33 cellular contexts compared by ENCODE assay signal in the genomic region with DNA sequence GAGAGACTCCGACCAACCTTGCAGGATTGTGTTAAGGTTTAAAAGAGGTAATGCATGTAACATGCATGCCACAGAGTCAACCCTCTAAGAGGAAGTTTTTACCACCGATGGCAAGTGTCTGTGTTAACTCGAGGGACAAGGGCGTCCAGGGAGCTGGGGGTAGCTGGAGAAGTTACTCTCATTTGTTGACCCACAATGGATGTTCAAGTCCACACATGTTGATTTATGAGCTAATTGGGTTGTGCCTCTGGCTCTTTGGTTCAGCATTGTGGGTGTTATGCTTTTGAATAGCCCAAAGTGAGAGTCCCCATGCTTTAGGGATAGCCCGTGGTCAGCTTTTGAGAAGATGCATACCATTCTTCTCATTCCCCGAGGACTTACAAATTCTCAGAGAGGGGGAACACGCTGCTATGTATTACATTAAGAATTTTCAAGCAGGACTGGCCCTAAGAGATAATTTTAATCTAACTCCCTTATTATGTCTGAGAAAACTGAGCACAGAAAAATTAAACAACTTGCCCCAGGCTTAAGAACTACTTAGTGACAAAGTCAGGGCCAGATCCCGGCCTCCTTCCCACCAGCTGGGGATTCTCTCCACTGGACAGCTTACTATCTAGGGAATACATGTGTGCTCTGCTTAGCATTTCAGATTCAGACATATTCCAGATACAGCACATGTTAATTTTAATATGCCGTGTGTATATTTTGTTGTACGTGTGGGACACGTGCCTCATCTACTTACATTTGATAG. TPM values are rescaled to one million over a fixed set of nuclear protein-coding genes. Genes with fewer than 3 reads are reported as not detected.
DNase-seq lines count a peak whose midpoint lies in the region; ATAC-seq, FAIRE-seq and TF ChIP-seq lines count a peak whose summit lies in the region.
"Had no signal": no experiment of that assay in that cellular context is flagged by ENCODE, and none has a peak within 500 bp of the region (broad histone marks: within the 10 kb centered on the region; RNA-seq: fewer than 3 reads in every experiment).

No MANE protein-coding gene starts in this region.

- TF ChIP-seq EP300 in HepG2 (IDR thresholded peaks at IDR 0.05; ENCODE audit: low read depth in 2 of 2, low read length in 2 of 2): no peak
- TF ChIP-seq EP300 in HepG2 (CRISPR knock-in tag; IDR thresholded peaks at IDR 0.05; ENCODE audit: borderline replicate concordance): no peak

- no peak overlapping the region for H3K18ac ChIP-seq in mesenchymal stem cell (ENCODE audit: low read depth in 1 of 2, low read length in 2 of 2)

- POLR2A ChIA-PET in HepG2 (lab: Yijun Ruan, JAX): no interaction called here
- POLR2A ChIA-PET in OCI-LY7 (lab: Charles Lee): no interaction called here

- H2BK120ac ChIP-seq in mesenchymal stem cell (ENCODE audit: low read depth, low read length): no peak overlapping the region

- CTCF ChIA-PET in HepG2 (lab: Yijun Ruan, JAX; ENCODE audit: low intra/inter-chr PET ratio, low total read pairs) (no interaction called here), OCI-LY7 (lab: Charles Lee; ENCODE audit: unreplicated experiment) (interaction anchor here (0.7 kb wide), 1 partner anchor 1024 kb away, joined by 3 read pairs; no protein-coding TSS in a partner anchor)

- no peaks in the 10 kb centered on the region for H3K9me3 ChIP-seq in right lobe of liver
- no peaks in the 10 kb centered on the region for H3K9me3 ChIP-seq in HepG2 (ENCODE audit: low read length)
- no peaks in the 10 kb centered on the region for H3K9me3 ChIP-seq in mesenchymal stem cell (ENCODE audit: control insufficient read depth, low read length)
- no peaks in the 10 kb centered on the region for H3K9me3 ChIP-seq in OCI-LY7 (ENCODE audit: low read length)
- H3K9me3 ChIP-seq: BLaER1, left lung, psoas muscle, SJSA1 had no signal

- H2AFZ ChIP-seq in HepG2 (ENCODE audit: low read length) (no peak overlapping the region), mesenchymal stem cell (ENCODE audit: low read depth, low read length) (no peak overlapping the region), OCI-LY7 (ENCODE audit: low read length) (no peak overlapping the region)

- in situ Hi-C loops in HepG2 (cut with HindIII; ENCODE audit: extremely low pct_ligation_motif_present, low pct_unique_long_range_greater_than_20kb): no loop called here

- H4K20me1 ChIP-seq in HepG2 (ENCODE audit: insufficient read depth, low read length) (no peaks in the 10 kb centered on the region), OCI-LY7 (ENCODE audit: insufficient read depth, low read length) (no peaks in the 10 kb centered on the region)
- H4K20me1 ChIP-seq: BLaER1 had no signal

- H3K27ac ChIP-seq in right lobe of liver (peak overlapping the region in 2 of 3 donors; percentile 53 to 65), HepG2 (ENCODE audit: extremely low read length, insufficient read depth, low read length) (no peak overlapping the region), mesenchymal stem cell (ENCODE audit: low read length, poor library complexity, severe bottlenecking) (no peak overlapping the region), OCI-LY7 (ENCODE audit: low read depth, low read length, poor library complexity, severe bottlenecking) (no peak overlapping the region)
- H3K27ac ChIP-seq: BLaER1, left lung, psoas muscle, SJSA1 had no signal

- DNase-seq in right lobe of liver: no peak
- no peak for DNase-seq in HepG2 (ENCODE audit: low spot score)
- peak; percentile 21 for DNase-seq in bronchial epithelial cell (ENCODE audit: low read depth)
- peak; percentile 43 for DNase-seq in mesenchymal stem cell
- DNase-seq in OCI-LY7 (ENCODE audit: low spot score): no peak
- no peak for DNase-seq in NK-92 (lab: John Stamatoyannopoulos, UW; ENCODE audit: unreplicated experiment)
- DNase-seq in hypothalamus (lab: John Stamatoyannopoulos, UW): no peak
- no peak for DNase-seq in posterior cingulate gyrus
- DNase-seq: activated CD4-positive, alpha-beta T cell treated with anti-CD3 and anti-CD28 coated beads for 4 hours; activated naive CD4-positive, alpha-beta T cell treated with anti-CD3 and anti-CD28 coated beads for 36 hours; activated T-cell treated with anti-CD3 and anti-CD28 coated beads, Interleukin-2, amount 50 U/mL, for 4 hours; amygdala; Caco-2; cerebellar nuclear complex; DMS79 treated with DMSO at 0.1 percent for 48 hours; H9; Karpas-422; left lung; NCI-H187; NCI-H526; psoas muscle; small intestine; stimulated activated CD4-positive, alpha-beta T cell treated with anti-CD3 and anti-CD28 coated beads, Interleukin-2, amount 100 ng/mL, for 24 hours; T-helper 17 cell had no signal

- H3K23ac ChIP-seq in mesenchymal stem cell (ENCODE audit: low read length in 2 of 2): no peak overlapping the region

- no peaks in the 10 kb centered on the region for H3K9me2 ChIP-seq in OCI-LY7 (ENCODE audit: insufficient read depth, low read length)

- no peak for TF ChIP-seq POLR2A in right lobe of liver (IDR thresholded peaks at IDR 0.05)
- TF ChIP-seq POLR2A in HepG2 (IDR thresholded peaks at IDR 0.05; ENCODE audit: insufficient read depth in 1 of 2, low read depth in 2 of 2, low read length in 2 of 2): no peak

- H4K91ac ChIP-seq in mesenchymal stem cell (ENCODE audit: low read length): no peak overlapping the region

- H2BK5ac ChIP-seq in mesenchymal stem cell (ENCODE audit: low read depth, low read length, poor library complexity, severe bottlenecking): no peak overlapping the region

- no peak overlapping the region for H2BK12ac ChIP-seq in mesenchymal stem cell (ENCODE audit: low read length in 2 of 2)

- H3K4me3 ChIP-seq in right lobe of liver: no peak overlapping the region
- H3K4me3 ChIP-seq in HepG2 (replicated peaks in 1 of 3; ENCODE audit: insufficient read depth in 1 of 3, low read depth in 2 of 3, low read length in 3 of 3): no peak overlapping the region
- H3K4me3 ChIP-seq in bronchial epithelial cell (ENCODE audit: low read depth, low read length): no peak overlapping the region
- H3K4me3 ChIP-seq in mesenchymal stem cell (ENCODE audit: insufficient read depth in 1 of 2, low read depth in 1 of 2, low read length in 2 of 2): no peak overlapping the region
- no peak overlapping the region for H3K4me3 ChIP-seq in OCI-LY7 (ENCODE audit: low read depth, low read length, poor library complexity, severe bottlenecking)
- H3K4me3 ChIP-seq: BLaER1, left lung, psoas muscle, SJSA1 had no signal

- WGBS in right lobe of liver (ENCODE audit: insufficient coverage, low coverage, low lambda C conversion rate, missing lambda C conversion rate): 63% methylated on average over 11 of the region's 11 CpGs
- WGBS in HepG2 (ENCODE audit: low lambda C conversion rate): 73% methylated on average over 10 of the region's 11 CpGs
- WGBS in mesenchymal stem cell: 32% methylated on average over 10 of the region's 11 CpGs

- no peak overlapping the region for H2AK5ac ChIP-seq in mesenchymal stem cell (ENCODE audit: low read length, severe bottlenecking)

- H3K79me2 ChIP-seq in HepG2 (ENCODE audit: insufficient read depth, low read length) (no peaks in the 10 kb centered on the region), OCI-LY7 (ENCODE audit: insufficient read depth, low read depth, low read length) (no peaks in the 10 kb centered on the region)

- H2BK15ac ChIP-seq in mesenchymal stem cell (ENCODE audit: low read depth, poor library complexity, severe bottlenecking): no peak overlapping the region

- intact Hi-C loops in right lobe of liver (cut with DNase I): no loop called here
- intact Hi-C loops in HepG2 (cut with micrococcal nuclease; ENCODE audit: unreplicated experiment): no loop called here
- intact Hi-C loops in OCI-LY7 (cut with micrococcal nuclease; ENCODE audit: unreplicated experiment): no loop called here
- intact Hi-C loops in posterior cingulate gyrus (cut with DNase I): no loop called here

- H3K79me1 ChIP-seq in mesenchymal stem cell (replicated peaks; ENCODE audit: low read length, poor library complexity, severe bottlenecking): no peaks in the 10 kb centered on the region

- H3K27me3 ChIP-seq in right lobe of liver: no peaks in the 10 kb centered on the region
- no peaks in the 10 kb centered on the region for H3K27me3 ChIP-seq in HepG2 (ENCODE audit: control insufficient read depth in 1 of 2, insufficient read depth in 2 of 2, low read length in 2 of 2)
- H3K27me3 ChIP-seq in bronchial epithelial cell (ENCODE audit: control insufficient read depth, insufficient read depth, low read length): no peaks in the 10 kb centered on the region
- H3K27me3 ChIP-seq in mesenchymal stem cell (ENCODE audit: control insufficient read depth in 1 of 2, insufficient read depth in 1 of 2, low read length in 2 of 2): no peaks in the 10 kb centered on the region
- H3K27me3 ChIP-seq: BLaER1, left lung, SJSA1 had no signal

- FAIRE-seq in HepG2 (lab: Jason Lieb, UNC) (no peak), bronchial epithelial cell (lab: Jason Lieb, UNC) (peak; percentile 58)
- FAIRE-seq: GM12891, RCC 7860, small intestine had no signal

- no peak overlapping the region for H3K14ac ChIP-seq in mesenchymal stem cell (ENCODE audit: low read length in 2 of 2)

- H3K4me1 ChIP-seq in right lobe of liver: peaks cover 0 to 28% (median 4%) of the 10 kb centered on the region in 4 donors
- peaks cover 33% of the 10 kb centered on the region for H3K4me1 ChIP-seq in HepG2 (ENCODE audit: insufficient read depth, low read length)
- H3K4me1 ChIP-seq in mesenchymal stem cell (ENCODE audit: control insufficient read depth, insufficient read depth, low read depth, low read length): peaks cover 4% of the 10 kb centered on the region
- no peaks in the 10 kb centered on the region for H3K4me1 ChIP-seq in OCI-LY7 (ENCODE audit: insufficient read depth, low read length, poor library complexity, severe bottlenecking)
- H3K4me1 ChIP-seq: left lung, psoas muscle, SJSA1 had no signal

- H4K8ac ChIP-seq in mesenchymal stem cell (ENCODE audit: low read length): no peak overlapping the region

- TF ChIP-seq RAD21 in HepG2 (CRISPR knock-in tag; IDR thresholded peaks at IDR 0.05): no peak

- H3K36me3 ChIP-seq in right lobe of liver (no peaks in the 10 kb centered on the region), HepG2 (replicated peaks in 1 of 2; ENCODE audit: control insufficient read depth in 1 of 2, insufficient read depth in 2 of 2, low read length in 2 of 2) (no peaks in the 10 kb centered on the region), bronchial epithelial cell (ENCODE audit: control insufficient read depth, insufficient read depth, low read length) (no peaks in the 10 kb centered on the region), mesenchymal stem cell (ENCODE audit: control insufficient read depth in 1 of 2, insufficient read depth in 2 of 2, low read depth in 1 of 2, low read length in 2 of 2) (no peaks in the 10 kb centered on the region), OCI-LY7 (ENCODE audit: insufficient read depth, low read length) (no peaks in the 10 kb centered on the region)
- H3K36me3 ChIP-seq: BLaER1, left lung, SJSA1 had no signal

- TF ChIP-seq CTCF in right lobe of liver (IDR thresholded peaks at IDR 0.05) (no peak), HepG2 (CRISPR knock-in tag; IDR thresholded peaks at IDR 0.05) (no peak), bronchial epithelial cell (IDR thresholded peaks at IDR 0.05; ENCODE audit: insufficient read depth, low read length, severe bottlenecking) (no peak), OCI-LY7 (conservative IDR thresholded peaks at IDR 0.05; ENCODE audit: low read length) (no peak)

- H3K4me2 ChIP-seq in HepG2 (ENCODE audit: low read depth, low read length) (no peak overlapping the region), mesenchymal stem cell (ENCODE audit: low read length, poor library complexity, severe bottlenecking) (no peak overlapping the region), OCI-LY7 (ENCODE audit: low read length) (no peak overlapping the region)
- H3K4me2 ChIP-seq: BLaER1 had no signal

- ATAC-seq in right lobe of liver (peak in 1 of 4 donors; percentile 8), HepG2 (no peak)
- ATAC-seq: activated T-cell treated with anti-CD3 and anti-CD28 coated beads, Interleukin-2, amount 50 U/mL, for 4 hours; left lung; psoas muscle; T-helper 17 cell had no signal

- no peak overlapping the region for H3K9ac ChIP-seq in HepG2 (ENCODE audit: insufficient read depth, low read depth, low read length)
- H3K9ac ChIP-seq in mesenchymal stem cell (ENCODE audit: low read length): no peak overlapping the region
- H3K9ac ChIP-seq: BLaER1 had no signal

- H3K4ac ChIP-seq in mesenchymal stem cell (ENCODE audit: low read depth in 1 of 2, low read length in 2 of 2): no peak overlapping the region

- BruUV-seq in HepG2 (replicated peaks; lab: Mats Ljungman, UMichigan) (no TSS peak), OCI-LY7 (replicated peaks; lab: Mats Ljungman, UMichigan) (no TSS peak)

RNA-seq across cellular contexts. Expression of a gene that starts 5.2 kb away (rescaled TPM):
- total RNA-seq in right lobe of liver (not detected), HepG2 (2016; rRNA removed; fragmentation: Illumina TruSeq; extraction: Trizol) (not detected in 2 replicates), bronchial epithelial cell (not detected in 2 replicates), OCI-LY7 (2022) (not detected in 2 replicates)
- total RNA-seq in HepG2 (2016; cell fraction: cytosol; rRNA removed; fragmentation: Illumina TruSeq; extraction: Trizol; ENCODE audit: low read depth): not detected in 2 replicates
- not detected in 2 replicates for total RNA-seq in HepG2 (2016; cell fraction: insoluble cytoplasmic fraction; rRNA removed; fragmentation: Illumina TruSeq; extraction: Trizol)
- total RNA-seq in HepG2 (2016; cell fraction: membrane; rRNA removed; fragmentation: Illumina TruSeq; extraction: Trizol): not detected in 2 replicates
- total RNA-seq in HepG2 (2016; cell fraction: nucleus; rRNA removed; fragmentation: Illumina TruSeq; extraction: Trizol): not detected in 2 replicates
- polyA plus RNA-seq in HepG2 (2011; rRNA removed): not detected in 2 replicates
- not detected in 2 replicates for polyA plus RNA-seq in HepG2 (2011; cell fraction: cytosol; rRNA removed)
- polyA plus RNA-seq in HepG2 (2011; cell fraction: nucleus; rRNA removed): not detected in 2 replicates
- polyA plus RNA-seq in HepG2 (2012): not detected in 2 replicates
- not detected in 2 replicates for polyA plus RNA-seq in HepG2 (2016; cell fraction: cytosol; fragmentation: Illumina TruSeq; extraction: Trizol; ENCODE audit: low read depth)
- polyA plus RNA-seq in HepG2 (2016; cell fraction: insoluble cytoplasmic fraction; fragmentation: Illumina TruSeq; extraction: Trizol; ENCODE audit: low read depth): not detected in 2 replicates
- not detected in 2 replicates for polyA plus RNA-seq in HepG2 (2016; cell fraction: membrane; fragmentation: Illumina TruSeq; extraction: Trizol; ENCODE audit: low read depth)
- polyA plus RNA-seq in HepG2 (2016; cell fraction: nucleus; fragmentation: Illumina TruSeq; extraction: Trizol; ENCODE audit: insufficient read depth, low read depth): not detected in 2 replicates
- not detected in 2 replicates for polyA minus RNA-seq in HepG2 (2011; rRNA and poly(A)+ RNA removed; ENCODE audit: low replicate concordance)
- not detected in 2 replicates for polyA minus RNA-seq in HepG2 (2011; cell fraction: cytosol; rRNA and poly(A)+ RNA removed)
- not detected in 2 replicates for polyA minus RNA-seq in HepG2 (2011; cell fraction: nucleus; rRNA and poly(A)+ RNA removed)
- not detected for polyA plus RNA-seq in mesenchymal stem cell (2013, experiment 1 of 2)
- polyA plus RNA-seq in mesenchymal stem cell (2013, experiment 2 of 2): not detected
- not detected in 2 replicates for total RNA-seq in OCI-LY7 (2014; rRNA removed; shearing (Covaris generic))
- total RNA-seq: A172; activated CD8-positive, alpha-beta memory T cell treated with anti-CD3 and anti-CD28 coated beads for 36 hours; activated naive CD4-positive, alpha-beta T cell treated with anti-CD3 and anti-CD28 coated beads for 36 hours; activated T-cell treated with anti-CD3 and anti-CD28 coated beads, Interleukin-2, amount 50 U/mL, for 4 hours; Caco-2; H9; left lung; mononuclear cell; psoas muscle; SJSA1; subcutaneous adipose tissue; T-helper 17 cell; ureter had no signal
- polyA plus RNA-seq: psoas muscle, small intestine had no signal

RNA-seq across cellular contexts. Expression of a gene that starts 39.6 kb away (rescaled TPM):
- total RNA-seq in right lobe of liver (10 to 100 TPM; 37.8 to 66.9 (median 55.4) TPM), HepG2 (2016; rRNA removed; fragmentation: Illumina TruSeq; extraction: Trizol) (46.8 and 49.3 TPM in 2 replicates), bronchial epithelial cell (68.4 and 74.4 TPM in 2 replicates), OCI-LY7 (2022) (37.8 and 40.4 TPM in 2 replicates)
- 40.2 and 43.5 TPM in 2 replicates for total RNA-seq in HepG2 (2016; cell fraction: cytosol; rRNA removed; fragmentation: Illumina TruSeq; extraction: Trizol; ENCODE audit: low read depth)
- 47.6 and 49.7 TPM in 2 replicates for total RNA-seq in HepG2 (2016; cell fraction: insoluble cytoplasmic fraction; rRNA removed; fragmentation: Illumina TruSeq; extraction: Trizol)
- total RNA-seq in HepG2 (2016; cell fraction: membrane; rRNA removed; fragmentation: Illumina TruSeq; extraction: Trizol): 39.7 and 40.1 TPM in 2 replicates
- total RNA-seq in HepG2 (2016; cell fraction: nucleus; rRNA removed; fragmentation: Illumina TruSeq; extraction: Trizol): 38.8 and 43.2 TPM in 2 replicates
- 26.3 and 33.6 TPM in 2 replicates for polyA plus RNA-seq in HepG2 (2011; rRNA removed)
- 19.8 and 26.0 TPM in 2 replicates for polyA plus RNA-seq in HepG2 (2011; cell fraction: cytosol; rRNA removed)
- polyA plus RNA-seq in HepG2 (2011; cell fraction: nucleus; rRNA removed): 23.5 and 45.8 TPM in 2 replicates
- 32.7 and 36.0 TPM in 2 replicates for polyA plus RNA-seq in HepG2 (2012)
- polyA plus RNA-seq in HepG2 (2016; cell fraction: cytosol; fragmentation: Illumina TruSeq; extraction: Trizol; ENCODE audit: low read depth): 28.2 and 34.2 TPM in 2 replicates
- polyA plus RNA-seq in HepG2 (2016; cell fraction: insoluble cytoplasmic fraction; fragmentation: Illumina TruSeq; extraction: Trizol; ENCODE audit: low read depth): 44.0 and 45.6 TPM in 2 replicates
- polyA plus RNA-seq in HepG2 (2016; cell fraction: membrane; fragmentation: Illumina TruSeq; extraction: Trizol; ENCODE audit: low read depth): 32.0 and 33.3 TPM in 2 replicates
- 60.5 and 68.6 TPM in 2 replicates for polyA plus RNA-seq in HepG2 (2016; cell fraction: nucleus; fragmentation: Illumina TruSeq; extraction: Trizol; ENCODE audit: insufficient read depth, low read depth)
- polyA minus RNA-seq in HepG2 (2011; rRNA and poly(A)+ RNA removed; ENCODE audit: low replicate concordance): 6.7 and 7.7 TPM in 2 replicates
- 6.6 and 7.3 TPM in 2 replicates for polyA minus RNA-seq in HepG2 (2011; cell fraction: cytosol; rRNA and poly(A)+ RNA removed)
- 62.4 and 70.9 TPM in 2 replicates for polyA minus RNA-seq in HepG2 (2011; cell fraction: nucleus; rRNA and poly(A)+ RNA removed)
- 76.4 TPM for polyA plus RNA-seq in mesenchymal stem cell (2013, experiment 1 of 2)
- polyA plus RNA-seq in mesenchymal stem cell (2013, experiment 2 of 2): 83.4 TPM
- 22.6 and 28.7 TPM in 2 replicates for total RNA-seq in OCI-LY7 (2014; rRNA removed; shearing (Covaris generic))

Comparison
In these comparisons a context has a peak if more than half of its experiments do, and no peak if none do; other contexts are left out.
1. H3K27ac ChIP-seq: peak in right lobe of liver (2 of 3); none in HepG2 (single experiment), mesenchymal stem cell (single experiment) and OCI-LY7 (single experiment).
2. DNase-seq: peak in bronchial epithelial cell (single experiment) and mesenchymal stem cell (single experiment); none in right lobe of liver (0 of 3), HepG2 (single experiment), OCI-LY7 (single experiment), NK-92 (single experiment), hypothalamus (0 of 51) and posterior cingulate gyrus (0 of 10).